Comparison of ENCODE assay signal across 9 cellular contexts in the genomic region with DNA sequence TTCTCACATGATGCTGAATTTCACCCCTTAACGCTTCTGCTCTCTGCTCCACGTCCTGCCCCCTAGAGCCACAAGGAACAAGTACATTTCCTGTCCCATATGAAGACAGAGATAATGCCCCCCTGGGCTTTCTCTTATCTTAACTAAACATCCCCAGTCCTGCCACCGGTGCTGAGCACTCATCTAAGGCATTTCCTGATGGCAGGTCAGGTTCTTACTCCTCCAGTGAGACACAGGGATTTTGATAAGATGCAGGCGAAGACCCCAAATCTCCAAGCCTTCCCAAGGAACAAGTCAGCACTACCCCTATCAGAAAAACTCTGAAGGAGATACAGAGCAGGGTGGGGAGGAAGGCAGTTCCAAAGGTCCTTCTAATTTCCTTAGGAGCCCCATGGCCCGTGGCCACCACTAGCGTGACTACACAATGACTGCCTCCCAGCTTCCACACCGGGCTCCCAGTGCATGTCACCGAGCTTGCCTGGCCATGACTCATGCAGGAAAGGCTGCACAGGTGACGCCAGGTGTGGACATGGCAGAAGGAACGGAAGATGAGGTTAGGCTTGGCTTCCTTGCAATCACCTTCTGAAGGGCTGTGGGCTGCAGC.
DNase-seq lines count a peak whose midpoint lies in the region; ATAC-seq and TF ChIP-seq lines count a peak whose summit lies in the region.
"Had no signal": no experiment of that assay in that cellular context is flagged by ENCODE, and none has a peak within 500 bp of the region (broad histone marks: within the 10 kb centered on the region; RNA-seq: fewer than 3 reads in every experiment).

No MANE protein-coding gene starts in this region.

- H3K4me1 ChIP-seq in Loucy (ENCODE audit: insufficient read depth, low read length, poor library complexity, severe bottlenecking): peaks cover 61% of the 10 kb centered on the region

- H3K36me3 ChIP-seq in Loucy (ENCODE audit: insufficient read depth, low read length): peaks cover 25% of the 10 kb centered on the region; the same call in 1 of the 2 replicates

- H3K9ac ChIP-seq in Loucy (ENCODE audit: low read depth, low read length, poor library complexity, severe bottlenecking): peak overlapping the region; percentile 73

- H3K79me2 ChIP-seq in Loucy (ENCODE audit: insufficient read depth, low read length): peaks cover 78% of the 10 kb centered on the region

- H2AFZ ChIP-seq in Loucy (ENCODE audit: low read length): no peak overlapping the region

- peaks cover 7% of the 10 kb centered on the region; the same call in 1 of the 2 replicates for H3F3A ChIP-seq in Loucy (ENCODE audit: low read depth)

- no peaks in the 10 kb centered on the region for H3K9me3 ChIP-seq in Loucy (ENCODE audit: insufficient read depth, low read depth, low read length)

- no peaks in the 10 kb centered on the region for H3K9me2 ChIP-seq in Loucy (replicated peaks; ENCODE audit: low read depth, low read length)

- DNase-seq in GF-D8 (lab: John Stamatoyannopoulos, UW): peak; percentile 62
- DNase-seq in choroid plexus epithelial cell (ENCODE audit: low read depth): peak; percentile 63
- DNase-seq in mucosa of gallbladder (ENCODE audit: low spot score): peak; percentile 79
- DNase-seq in NCI-H345 treated with DMSO at 0.1 percent for 48 hours (lab: John Stamatoyannopoulos, UW; ENCODE audit: unreplicated experiment): no peak
- no peak for DNase-seq in SKM-1 (lab: John Stamatoyannopoulos, UW; ENCODE audit: unreplicated experiment)
- no peak for DNase-seq in T1000 (lab: John Stamatoyannopoulos, UW)
- DNase-seq: activated T-cell treated with anti-CD3 and anti-CD28 coated beads, Interleukin-2, amount 50 U/mL, for 72 hours had no signal

- TF ChIP-seq CTCF in Loucy (conservative IDR thresholded peaks at IDR 0.05; ENCODE audit: low read length) (peak; percentile 63), choroid plexus epithelial cell (conservative IDR thresholded peaks at IDR 0.05; ENCODE audit: low read depth, low read length) (peak; percentile 57)

- no peaks in the 10 kb centered on the region for H3K27me3 ChIP-seq in Loucy (ENCODE audit: insufficient read depth, low read length, poor library complexity, severe bottlenecking)

- peak overlapping the region; percentile 56 for H3K4me3 ChIP-seq in Loucy (ENCODE audit: low read length, poor library complexity, severe bottlenecking)
- H3K4me3 ChIP-seq in choroid plexus epithelial cell (ENCODE audit: low read depth, low read length): no peak overlapping the region

- no peaks in the 10 kb centered on the region for H4K20me1 ChIP-seq in Loucy (ENCODE audit: insufficient read depth, low read length, poor library complexity, severe bottlenecking)

- peak overlapping the region; percentile 73 for H3K4me2 ChIP-seq in Loucy (ENCODE audit: low read depth, low read length, poor library complexity, severe bottlenecking)

- no peak for ATAC-seq in HG02884 (IDR thresholded peaks at IDR 0.05; ENCODE audit: unreplicated experiment)
- ATAC-seq: activated T-cell treated with anti-CD3 and anti-CD28 coated beads, Interleukin-2, amount 50 U/mL, for 72 hours had no signal

Comparison
In these comparisons a context has a peak if more than half of its experiments do, and no peak if none do; other contexts are left out.
1. DNase-seq: peak in GF-D8 (single experiment), choroid plexus epithelial cell (single experiment) and mucosa of gallbladder (single experiment); none in NCI-H345 treated with DMSO at 0.1 percent for 48 hours (single experiment), SKM-1 (single experiment) and T1000 (single experiment).